Comparison of ENCODE assay signal across 13 cellular contexts in genomic region chr21:21714396-21714795, GRCh38.
DNase-seq lines count a peak whose midpoint lies in the region; ATAC-seq and TF ChIP-seq lines count a peak whose summit lies in the region.
"Had no signal": no experiment of that assay in that cellular context is flagged by ENCODE, and none has a peak within 500 bp of the region (broad histone marks: within the 10 kb centered on the region; RNA-seq: fewer than 3 reads in every experiment).

No MANE protein-coding gene starts in this region.

- no peak for ATAC-seq in GM21381 (IDR thresholded peaks at IDR 0.05; ENCODE audit: unreplicated experiment)

- H3K4me3 ChIP-seq in SJCRH30 (peak overlapping the region; percentile 32), spleen (no peak overlapping the region)
- H3K4me3 ChIP-seq: hepatocyte, testis had no signal

- no peak for TF ChIP-seq POLR2A in spleen (IDR thresholded peaks at IDR 0.05)

- TF ChIP-seq CTCF in spleen (IDR thresholded peaks at IDR 0.05 in 8 of 11, conservative IDR thresholded peaks at IDR 0.05 in 3 of 11) = no peak

- H3K4me1 ChIP-seq in SJCRH30 (peaks cover 32% of the 10 kb centered on the region), spleen (no peaks in the 10 kb centered on the region)

- H3K27ac ChIP-seq in SJCRH30 (peak overlapping the region; percentile 92), spleen (no peak overlapping the region)
- H3K27ac ChIP-seq: hepatocyte, testis, VCaP had no signal

- no peaks in the 10 kb centered on the region for H3K27me3 ChIP-seq in SJCRH30
- H3K27me3 ChIP-seq in spleen (replicated peaks in 1 of 7) = no peaks in the 10 kb centered on the region
- H3K27me3 ChIP-seq: hepatocyte, testis had no signal

- DNase-seq in GM04503 (ENCODE audit: low read depth) (peak; percentile 71), SJCRH30 (peak; percentile 4 to 31), fibroblast of peridontal ligament (ENCODE audit: extremely low read depth) (peak; percentile 85), stromal cell of bone marrow (ENCODE audit: low read depth) (peak; percentile 31), spleen (no peak), HK-2 (ENCODE audit: unreplicated experiment) (no peak)
- DNase-seq: CD8-positive, alpha-beta memory T cell; cerebellar nuclear complex; NCI-H1092 treated with DMSO at 0.1 percent for 48 hours; testis had no signal

- intact Hi-C loops in spleen (cut with DNase I; ENCODE audit: low total_unique reads) = no loop called here

- WGBS in spleen, 5 donors = 71 to 87% (median 78%) methylated on average over 2 of the region's 2 CpGs

- H3K9me3 ChIP-seq in SJCRH30 (replicated peaks) = no peaks in the 10 kb centered on the region
- no peaks in the 10 kb centered on the region for H3K9me3 ChIP-seq in spleen
- H3K9me3 ChIP-seq: testis had no signal

- H3K36me3 ChIP-seq in SJCRH30 (no peaks in the 10 kb centered on the region), spleen (no peaks in the 10 kb centered on the region)

Comparison
In these comparisons a context has a peak if more than half of its experiments do, and no peak if none do; other contexts are left out.
1. DNase-seq: peak in GM04503 (single experiment), SJCRH30 (2 of 2), fibroblast of peridontal ligament (single experiment) and stromal cell of bone marrow (single experiment); none in spleen (single experiment) and HK-2 (single experiment).